Comparison of ENCODE assay signal across 1 cellular context in the genomic region with DNA sequence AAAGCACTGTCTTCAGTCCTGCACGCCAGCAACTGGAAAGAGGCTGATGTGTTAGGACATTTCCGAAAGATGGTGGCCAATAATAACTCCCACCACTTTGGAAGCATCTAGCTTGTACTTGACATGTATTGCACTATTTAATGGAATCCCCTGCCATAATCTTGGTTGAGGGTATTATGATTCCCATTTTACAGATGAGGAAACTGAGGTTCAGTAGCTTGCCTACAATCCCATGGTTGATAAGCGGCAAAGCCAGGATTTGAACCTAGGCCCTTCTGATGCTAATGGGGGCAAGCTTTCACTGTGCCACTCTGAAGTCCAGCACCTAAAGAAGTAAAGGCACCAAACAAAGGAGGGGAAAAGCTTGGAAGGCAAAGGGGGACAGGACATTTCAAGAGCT.
TF ChIP-seq lines count a peak whose summit lies in the region.

No MANE protein-coding gene starts in this region.

TF ChIP-seq in K562, 482 proteins besides CTCF, POLR2A, EP300 and RAD21 (continued from another document):
- TF ChIP-seq, protein P1, sequence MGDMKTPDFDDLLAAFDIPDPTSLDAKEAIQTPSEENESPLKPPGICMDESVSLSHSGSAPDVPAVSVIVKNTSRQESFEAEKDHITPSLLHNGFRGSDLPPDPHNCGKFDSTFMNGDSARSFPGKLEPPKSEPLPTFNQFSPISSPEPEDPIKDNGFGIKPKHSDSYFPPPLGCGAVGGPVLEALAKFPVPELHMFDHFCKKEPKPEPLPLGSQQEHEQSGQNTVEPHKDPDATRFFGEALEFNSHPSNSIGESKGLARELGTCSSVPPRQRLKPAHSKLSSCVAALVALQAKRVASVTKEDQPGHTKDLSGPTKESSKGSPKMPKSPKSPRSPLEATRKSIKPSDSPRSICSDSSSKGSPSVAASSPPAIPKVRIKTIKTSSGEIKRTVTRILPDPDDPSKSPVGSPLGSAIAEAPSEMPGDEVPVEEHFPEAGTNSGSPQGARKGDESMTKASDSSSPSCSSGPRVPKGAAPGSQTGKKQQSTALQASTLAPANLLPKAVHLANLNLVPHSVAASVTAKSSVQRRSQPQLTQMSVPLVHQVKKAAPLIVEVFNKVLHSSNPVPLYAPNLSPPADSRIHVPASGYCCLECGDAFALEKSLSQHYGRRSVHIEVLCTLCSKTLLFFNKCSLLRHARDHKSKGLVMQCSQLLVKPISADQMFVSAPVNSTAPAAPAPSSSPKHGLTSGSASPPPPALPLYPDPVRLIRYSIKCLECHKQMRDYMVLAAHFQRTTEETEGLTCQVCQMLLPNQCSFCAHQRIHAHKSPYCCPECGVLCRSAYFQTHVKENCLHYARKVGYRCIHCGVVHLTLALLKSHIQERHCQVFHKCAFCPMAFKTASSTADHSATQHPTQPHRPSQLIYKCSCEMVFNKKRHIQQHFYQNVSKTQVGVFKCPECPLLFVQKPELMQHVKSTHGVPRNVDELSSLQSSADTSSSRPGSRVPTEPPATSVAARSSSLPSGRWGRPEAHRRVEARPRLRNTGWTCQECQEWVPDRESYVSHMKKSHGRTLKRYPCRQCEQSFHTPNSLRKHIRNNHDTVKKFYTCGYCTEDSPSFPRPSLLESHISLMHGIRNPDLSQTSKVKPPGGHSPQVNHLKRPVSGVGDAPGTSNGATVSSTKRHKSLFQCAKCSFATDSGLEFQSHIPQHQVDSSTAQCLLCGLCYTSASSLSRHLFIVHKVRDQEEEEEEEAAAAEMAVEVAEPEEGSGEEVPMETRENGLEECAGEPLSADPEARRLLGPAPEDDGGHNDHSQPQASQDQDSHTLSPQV (IDR thresholded peaks at IDR 0.05) = no peak
- no peak for TF ChIP-seq EHMT2 (IDR thresholded peaks at IDR 0.05)
- TF ChIP-seq, protein P2, sequence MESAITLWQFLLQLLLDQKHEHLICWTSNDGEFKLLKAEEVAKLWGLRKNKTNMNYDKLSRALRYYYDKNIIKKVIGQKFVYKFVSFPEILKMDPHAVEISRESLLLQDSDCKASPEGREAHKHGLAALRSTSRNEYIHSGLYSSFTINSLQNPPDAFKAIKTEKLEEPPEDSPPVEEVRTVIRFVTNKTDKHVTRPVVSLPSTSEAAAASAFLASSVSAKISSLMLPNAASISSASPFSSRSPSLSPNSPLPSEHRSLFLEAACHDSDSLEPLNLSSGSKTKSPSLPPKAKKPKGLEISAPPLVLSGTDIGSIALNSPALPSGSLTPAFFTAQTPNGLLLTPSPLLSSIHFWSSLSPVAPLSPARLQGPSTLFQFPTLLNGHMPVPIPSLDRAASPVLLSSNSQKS (CRISPR knock-in tag; IDR thresholded peaks at IDR 0.05) = no peak
